1 cellular context compared by ENCODE assay signal in genomic region chr10:75015440-75015839, GRCh38.
TF ChIP-seq lines count a peak whose summit lies in the region.

No MANE protein-coding gene starts in this region.

TF ChIP-seq in SK-N-SH treated with all-trans-retinoic acid at 6 μM for 48 hours, 23 proteins besides CTCF, POLR2A, EP300 and RAD21 (continued from another document):
- TF ChIP-seq POU6F1 (CRISPR knock-in tag; IDR thresholded peaks at IDR 0.05; ENCODE audit: borderline replicate concordance, low read depth) (no peak), SNAI2 (CRISPR knock-in tag; IDR thresholded peaks at IDR 0.05) (peak; percentile 62; the same call in 1 of the 2 replicates), OSR1 (CRISPR knock-in tag; IDR thresholded peaks at IDR 0.05) (no peak), ZNF70 (CRISPR knock-in tag; IDR thresholded peaks at IDR 0.05) (no peak), TCF4 (CRISPR knock-in tag; IDR thresholded peaks at IDR 0.05; ENCODE audit: borderline replicate concordance) (peak; percentile 59; the same call in 1 of the 2 replicates), ISL1 (CRISPR knock-in tag; IDR thresholded peaks at IDR 0.05) (peak; percentile 44), CREB5 (CRISPR knock-in tag; IDR thresholded peaks at IDR 0.05; ENCODE audit: low read depth) (0 out of 2 replicates have a peak, but pooled peaks have one; percentile 30)
